In the genomic region with DNA sequence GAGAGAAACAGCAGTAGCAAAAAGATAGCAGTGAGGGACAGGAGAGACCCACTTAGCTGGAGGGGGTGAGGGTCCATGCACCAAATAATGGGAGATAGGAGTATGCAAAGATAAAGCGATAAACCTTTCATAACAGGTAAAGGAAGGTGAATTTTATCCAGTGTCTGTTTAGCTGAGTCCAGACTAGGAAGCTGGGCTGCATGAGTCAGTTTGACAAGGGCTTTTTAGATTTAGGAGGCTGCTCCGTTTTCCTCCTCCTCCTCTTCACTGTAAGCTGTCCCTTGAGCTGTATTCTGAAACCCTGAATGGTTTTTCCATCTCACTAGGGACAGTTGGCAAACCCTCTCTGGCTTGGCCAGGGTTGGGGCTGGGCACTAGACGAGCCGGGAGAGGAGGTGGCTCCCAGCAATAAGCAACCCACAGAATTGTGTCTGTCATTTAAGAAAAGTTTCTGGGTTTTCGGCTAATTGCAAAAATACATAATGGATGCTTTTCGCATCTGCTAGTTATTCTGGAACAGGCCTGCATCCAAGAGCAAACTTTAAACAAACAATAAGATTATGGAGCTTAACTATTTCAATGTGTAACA, we compare ENCODE assay signal across 2 cellular contexts.
TF ChIP-seq lines count a peak whose summit lies in the region.

No MANE protein-coding gene starts in this region.

TF ChIP-seq in A549, 52 proteins besides CTCF, POLR2A, EP300 and RAD21:
- TF ChIP-seq, protein P1, sequence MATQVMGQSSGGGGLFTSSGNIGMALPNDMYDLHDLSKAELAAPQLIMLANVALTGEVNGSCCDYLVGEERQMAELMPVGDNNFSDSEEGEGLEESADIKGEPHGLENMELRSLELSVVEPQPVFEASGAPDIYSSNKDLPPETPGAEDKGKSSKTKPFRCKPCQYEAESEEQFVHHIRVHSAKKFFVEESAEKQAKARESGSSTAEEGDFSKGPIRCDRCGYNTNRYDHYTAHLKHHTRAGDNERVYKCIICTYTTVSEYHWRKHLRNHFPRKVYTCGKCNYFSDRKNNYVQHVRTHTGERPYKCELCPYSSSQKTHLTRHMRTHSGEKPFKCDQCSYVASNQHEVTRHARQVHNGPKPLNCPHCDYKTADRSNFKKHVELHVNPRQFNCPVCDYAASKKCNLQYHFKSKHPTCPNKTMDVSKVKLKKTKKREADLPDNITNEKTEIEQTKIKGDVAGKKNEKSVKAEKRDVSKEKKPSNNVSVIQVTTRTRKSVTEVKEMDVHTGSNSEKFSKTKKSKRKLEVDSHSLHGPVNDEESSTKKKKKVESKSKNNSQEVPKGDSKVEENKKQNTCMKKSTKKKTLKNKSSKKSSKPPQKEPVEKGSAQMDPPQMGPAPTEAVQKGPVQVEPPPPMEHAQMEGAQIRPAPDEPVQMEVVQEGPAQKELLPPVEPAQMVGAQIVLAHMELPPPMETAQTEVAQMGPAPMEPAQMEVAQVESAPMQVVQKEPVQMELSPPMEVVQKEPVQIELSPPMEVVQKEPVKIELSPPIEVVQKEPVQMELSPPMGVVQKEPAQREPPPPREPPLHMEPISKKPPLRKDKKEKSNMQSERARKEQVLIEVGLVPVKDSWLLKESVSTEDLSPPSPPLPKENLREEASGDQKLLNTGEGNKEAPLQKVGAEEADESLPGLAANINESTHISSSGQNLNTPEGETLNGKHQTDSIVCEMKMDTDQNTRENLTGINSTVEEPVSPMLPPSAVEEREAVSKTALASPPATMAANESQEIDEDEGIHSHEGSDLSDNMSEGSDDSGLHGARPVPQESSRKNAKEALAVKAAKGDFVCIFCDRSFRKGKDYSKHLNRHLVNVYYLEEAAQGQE (IDR thresholded peaks at IDR 0.05) = no peak
- TF ChIP-seq ZFP36 (IDR thresholded peaks at IDR 0.05; ENCODE audit: borderline replicate concordance, partially characterized antibody) = no peak
- no peak for TF ChIP-seq FOSB (CRISPR knock-in tag; IDR thresholded peaks at IDR 0.05)
- TF ChIP-seq HEYL (CRISPR knock-in tag; IDR thresholded peaks at IDR 0.05) = no peak
- no peak for TF ChIP-seq POLR2AphosphoS2 (conservative IDR thresholded peaks at IDR 0.05; ENCODE audit: low read length)
- no peak for TF ChIP-seq RNF2 (IDR thresholded peaks at IDR 0.05; ENCODE audit: borderline replicate concordance, low read depth)
- TF ChIP-seq NPAS2 (CRISPR knock-in tag; IDR thresholded peaks at IDR 0.05; ENCODE audit: borderline replicate concordance) = no peak
- no peak for TF ChIP-seq MYC (IDR thresholded peaks at IDR 0.05; ENCODE audit: borderline replicate concordance, low read length)
- TF ChIP-seq, protein P2, sequence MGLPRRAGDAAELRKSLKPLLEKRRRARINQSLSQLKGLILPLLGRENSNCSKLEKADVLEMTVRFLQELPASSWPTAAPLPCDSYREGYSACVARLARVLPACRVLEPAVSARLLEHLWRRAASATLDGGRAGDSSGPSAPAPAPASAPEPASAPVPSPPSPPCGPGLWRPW (IDR thresholded peaks at IDR 0.05) = no peak
- TF ChIP-seq HOXB5 (CRISPR knock-in tag; IDR thresholded peaks at IDR 0.05) = no peak
- no peak for TF ChIP-seq RFX5 (IDR thresholded peaks at IDR 0.05)
- TF ChIP-seq, protein P3, sequence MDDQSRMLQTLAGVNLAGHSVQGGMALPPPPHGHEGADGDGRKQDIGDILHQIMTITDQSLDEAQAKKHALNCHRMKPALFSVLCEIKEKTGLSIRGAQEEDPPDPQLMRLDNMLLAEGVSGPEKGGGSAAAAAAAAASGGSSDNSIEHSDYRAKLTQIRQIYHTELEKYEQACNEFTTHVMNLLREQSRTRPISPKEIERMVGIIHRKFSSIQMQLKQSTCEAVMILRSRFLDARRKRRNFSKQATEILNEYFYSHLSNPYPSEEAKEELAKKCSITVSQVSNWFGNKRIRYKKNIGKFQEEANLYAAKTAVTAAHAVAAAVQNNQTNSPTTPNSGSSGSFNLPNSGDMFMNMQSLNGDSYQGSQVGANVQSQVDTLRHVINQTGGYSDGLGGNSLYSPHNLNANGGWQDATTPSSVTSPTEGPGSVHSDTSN (IDR thresholded peaks at IDR 0.05) = no peak
- no peak for TF ChIP-seq KDM5A (IDR thresholded peaks at IDR 0.05)
- no peak for TF ChIP-seq GATA3 (IDR thresholded peaks at IDR 0.05; ENCODE audit: borderline replicate concordance)

TF ChIP-seq in SK-N-SH, 30 proteins besides CTCF, POLR2A, EP300 and RAD21:
- TF ChIP-seq TEAD4 (IDR thresholded peaks at IDR 0.05; ENCODE audit: borderline replicate concordance, insufficient read depth) (no peak), MXI1 (IDR thresholded peaks at IDR 0.05; ENCODE audit: low read depth, low read length) (0 out of 2 replicates have a peak, but pooled peaks have one; percentile 8)
- TF ChIP-seq, protein P4, sequence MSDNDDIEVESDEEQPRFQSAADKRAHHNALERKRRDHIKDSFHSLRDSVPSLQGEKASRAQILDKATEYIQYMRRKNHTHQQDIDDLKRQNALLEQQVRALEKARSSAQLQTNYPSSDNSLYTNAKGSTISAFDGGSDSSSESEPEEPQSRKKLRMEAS (IDR thresholded peaks at IDR 0.05; ENCODE audit: low read depth) = no peak
